ENCODE assay signal across 24 cellular contexts in genomic region chr3:131067983-131068382, GRCh38. TPM values are rescaled to one million over a fixed set of nuclear protein-coding genes. Genes with fewer than 3 reads are reported as not detected.
DNase-seq lines count a peak whose midpoint lies in the region; ATAC-seq and TF ChIP-seq lines count a peak whose summit lies in the region.
"Had no signal": no experiment of that assay in that cellular context is flagged by ENCODE, and none has a peak within 500 bp of the region (broad histone marks: within the 10 kb centered on the region; RNA-seq: fewer than 3 reads in every experiment).

No MANE protein-coding gene starts in this region.

- no peak overlapping the region for H3K4me3 ChIP-seq in right lobe of liver
- H3K4me3 ChIP-seq: colonic mucosa, SK-N-MC had no signal

- no peak for TF ChIP-seq CTCF in right lobe of liver (IDR thresholded peaks at IDR 0.05)

- no peaks in the 10 kb centered on the region for H3K4me1 ChIP-seq in right lobe of liver
- H3K4me1 ChIP-seq: colonic mucosa had no signal

- no peaks in the 10 kb centered on the region for H3K9me3 ChIP-seq in right lobe of liver
- H3K9me3 ChIP-seq: colonic mucosa had no signal

- intact Hi-C loops in right lobe of liver (cut with DNase I) = no loop called here

- H3K27me3 ChIP-seq in right lobe of liver = no peaks in the 10 kb centered on the region
- H3K27me3 ChIP-seq: colonic mucosa had no signal

- no peaks in the 10 kb centered on the region for H3K36me3 ChIP-seq in right lobe of liver
- H3K36me3 ChIP-seq: colonic mucosa, WERI-Rb-1 had no signal

- DNase-seq in NCI-H524 treated with DMSO at 0.1 percent for 48 hours (lab: John Stamatoyannopoulos, UW) = peak; percentile 49
- peak; percentile 54 for DNase-seq in myocyte (ENCODE audit: low read depth)
- no peak for DNase-seq in right lobe of liver
- no peak for DNase-seq in activated CD8-positive, alpha-beta memory T cell treated with anti-CD3 and anti-CD28 coated beads, Interleukin-2, amount 50 U/mL, for 48 hours
- DNase-seq: activated CD4-positive, alpha-beta T cell treated with anti-CD3 and anti-CD28 coated beads, Interleukin-2, amount 50 U/mL, for 4 hours; activated effector memory CD4-positive, alpha-beta T cell treated with anti-CD3 and anti-CD28 coated beads, Interleukin-2, amount 50 U/mL, for 16 hours; colonic mucosa; HFFc6; IMR-90; left colon; midbrain; NCI-H2081; nephron progenitor cell; NK-92 treated with Interleukin-12 subunit alpha and Interleukin-12 subunit beta, amount 100 ng/mL, for 24 hours; stimulated activated CD4-positive, alpha-beta T cell treated with anti-CD3 and anti-CD28 coated beads, Interleukin-2, amount 100 ng/mL, for 24 hours; stimulated activated naive CD4-positive, alpha-beta T cell treated with Interleukin-2 at 50 U/mL for 16 hours; trophoblast cell; WERI-Rb-1 had no signal

- TF ChIP-seq POLR2A in right lobe of liver (IDR thresholded peaks at IDR 0.05) = no peak

- ATAC-seq in GM18867 (IDR thresholded peaks at IDR 0.05; ENCODE audit: unreplicated experiment) (peak; percentile 42), HG03025 (IDR thresholded peaks at IDR 0.05; ENCODE audit: low FRiP score, unreplicated experiment) (peak; percentile 61), right lobe of liver (no peak), HG03439 (IDR thresholded peaks at IDR 0.05; ENCODE audit: unreplicated experiment) (no peak)
- ATAC-seq: left colon, Panc1 had no signal

- no peak overlapping the region for H3K27ac ChIP-seq in right lobe of liver
- H3K27ac ChIP-seq: colonic mucosa, HL-60, WERI-Rb-1 had no signal

RNA-seq across cellular contexts. Expression of gene NEK11, which starts 41.3 kb away (rescaled TPM):
- total RNA-seq in myocyte (6.1 and 9.6 TPM in 2 replicates), right lobe of liver (1 to 10 TPM in 1 of 6 experiments, under 1 TPM in 5; 0.25 to 1.1 (median 0.88) TPM)
- 5.1 TPM for polyA plus RNA-seq in myocyte (2012)

RNA-seq across cellular contexts. Expression of gene ASTE1, which starts 41.4 kb away (rescaled TPM):
- total RNA-seq in myocyte (5.2 and 7.1 TPM in 2 replicates), right lobe of liver (1 to 10 TPM; 3.0 to 4.6 (median 3.3) TPM)
- polyA plus RNA-seq in myocyte (2012) = 3.8 TPM

Comparison
In these comparisons a context has a peak if more than half of its experiments do, and no peak if none do; other contexts are left out.
1. ATAC-seq: peak in GM18867 (single experiment) and HG03025 (single experiment); none in right lobe of liver (0 of 4) and HG03439 (single experiment).
2. DNase-seq: peak in NCI-H524 treated with DMSO at 0.1 percent for 48 hours (single experiment) and myocyte (single experiment); none in right lobe of liver (0 of 3) and activated CD8-positive, alpha-beta memory T cell treated with anti-CD3 and anti-CD28 coated beads, Interleukin-2, amount 50 U/mL, for 48 hours (single experiment).